Comparison of ENCODE assay signal across 17 cellular contexts in genomic region chr7:12138421-12138820, GRCh38.
DNase-seq lines count a peak whose midpoint lies in the region; ATAC-seq and TF ChIP-seq lines count a peak whose summit lies in the region.
"Had no signal": no experiment of that assay in that cellular context is flagged by ENCODE, and none has a peak within 500 bp of the region (broad histone marks: within the 10 kb centered on the region; RNA-seq: fewer than 3 reads in every experiment).

No MANE protein-coding gene starts in this region.

- DNase-seq in Ammon's horn (ENCODE audit: low spot score) (peak; percentile 4), SK-N-DZ (ENCODE audit: low spot score) (peak; percentile 43), astrocyte of the cerebellum (ENCODE audit: low read depth) (peak; percentile 27), putamen (ENCODE audit: low spot score) (peak; percentile 11), NCI-H2107 treated with DMSO at 0.1 percent for 48 hours (lab: John Stamatoyannopoulos, UW; ENCODE audit: unreplicated experiment) (no peak), NCI-H774 (lab: John Stamatoyannopoulos, UW) (no peak)
- DNase-seq in stimulated activated naive CD8-positive, alpha-beta T cell treated with anti-CD3 and anti-CD28 coated beads, Interleukin-15, amount 100 ng/mL, for 72 hours, result no peak
- DNase-seq: ACHN; Caco-2; CD4-positive, alpha-beta T cell; DMS153; DMS79 treated with DMSO at 0.1 percent for 48 hours; GF-D8; GOT3; H9 had no signal

- TF ChIP-seq CTCF in astrocyte of the cerebellum (IDR thresholded peaks at IDR 0.05; ENCODE audit: low read depth, low read length, missing control alignments), result no peak

- no peaks in the 10 kb centered on the region for H3K4me1 Mint-ChIP-seq in stimulated activated naive CD8-positive, alpha-beta T cell treated with anti-CD3 and anti-CD28 coated beads, Interleukin-15, amount 100 ng/mL, for 72 hours
- H3K4me1 Mint-ChIP-seq: IgD-negative memory B cell had no signal

- H3K27me3 Mint-ChIP-seq in stimulated activated naive CD8-positive, alpha-beta T cell treated with anti-CD3 and anti-CD28 coated beads, Interleukin-15, amount 100 ng/mL, for 72 hours, result no peaks in the 10 kb centered on the region
- H3K27me3 Mint-ChIP-seq: IgD-negative memory B cell had no signal

- no peak overlapping the region for H3K4me3 ChIP-seq in astrocyte of the cerebellum (ENCODE audit: low read depth, low read length)

- ATAC-seq in stimulated activated naive CD8-positive, alpha-beta T cell treated with anti-CD3 and anti-CD28 coated beads, Interleukin-15, amount 100 ng/mL, for 72 hours, result no peak
- ATAC-seq: HepG2 had no signal

- no peak overlapping the region for H3K4me3 Mint-ChIP-seq in stimulated activated naive CD8-positive, alpha-beta T cell treated with anti-CD3 and anti-CD28 coated beads, Interleukin-15, amount 100 ng/mL, for 72 hours
- H3K4me3 Mint-ChIP-seq: CD4-positive, alpha-beta T cell; H9; IgD-negative memory B cell had no signal

- no peak overlapping the region for H3K27ac Mint-ChIP-seq in stimulated activated naive CD8-positive, alpha-beta T cell treated with anti-CD3 and anti-CD28 coated beads, Interleukin-15, amount 100 ng/mL, for 72 hours
- H3K27ac Mint-ChIP-seq: CD4-positive, alpha-beta T cell; H9; IgD-negative memory B cell had no signal

- in situ Hi-C loops in astrocyte of the cerebellum (cut with HindIII; ENCODE audit: low sequenced_read_pairs), result no loop called here

- H3K9me3 Mint-ChIP-seq in stimulated activated naive CD8-positive, alpha-beta T cell treated with anti-CD3 and anti-CD28 coated beads, Interleukin-15, amount 100 ng/mL, for 72 hours, result peaks cover 6 to 15% of the 10 kb centered on the region in 2 donors
- H3K9me3 Mint-ChIP-seq: CD4-positive, alpha-beta T cell had no signal

Comparison
In these comparisons a context has a peak if more than half of its experiments do, and no peak if none do; other contexts are left out.
1. DNase-seq: peak in Ammon's horn (single experiment), SK-N-DZ (single experiment), astrocyte of the cerebellum (single experiment) and putamen (single experiment); none in NCI-H2107 treated with DMSO at 0.1 percent for 48 hours (single experiment), stimulated activated naive CD8-positive, alpha-beta T cell treated with anti-CD3 and anti-CD28 coated beads, Interleukin-15, amount 100 ng/mL, for 72 hours (0 of 2) and NCI-H774 (single experiment).